In genomic region chr9:129697111-129697955, GRCh38 we compare ENCODE assay signal across 9 cellular contexts. TPM values are rescaled to one million over a fixed set of nuclear protein-coding genes. Genes with fewer than 3 reads are reported as not detected.
DNase-seq lines count a peak whose midpoint lies in the region; ATAC-seq and TF ChIP-seq lines count a peak whose summit lies in the region.
"Had no signal": no experiment of that assay in that cellular context is flagged by ENCODE, and none has a peak within 500 bp of the region (broad histone marks: within the 10 kb centered on the region; RNA-seq: fewer than 3 reads in every experiment).

No MANE protein-coding gene starts in this region.

- peak in 3 of 4 experiments; percentile 29 to 66 (median 48) for ATAC-seq in T-cell (replicated peaks in 1 of 4)
- peak; percentile 35 for ATAC-seq in stimulated activated memory B cell treated with anti-CD40 and anti-IgM and Interleukin-4, amounts not matched to agents 10 μg/mL and 1 μg/mL and 100 μg/mL, for 72 hours
- no peak for ATAC-seq in HG03442 (IDR thresholded peaks at IDR 0.05; ENCODE audit: unreplicated experiment)

- H4K91ac ChIP-seq in mesenchymal stem cell (ENCODE audit: low read length): peak overlapping the region; percentile 93

- H3K4me3 ChIP-seq in HAP-1 (peak overlapping the region; percentile 13; the same call in 1 of the 2 replicates), colonic mucosa (peak overlapping the region; percentile 26), mesenchymal stem cell (ENCODE audit: insufficient read depth in 1 of 2, low read depth in 1 of 2, low read length in 2 of 2) (peak overlapping the region; percentile 45 to 69)

- intact Hi-C loops in colonic mucosa (cut with DNase I) (no loop called here), CD14-positive monocyte (cut with micrococcal nuclease) (no loop called here)

- H2BK5ac ChIP-seq in mesenchymal stem cell (ENCODE audit: low read depth, low read length, poor library complexity, severe bottlenecking): no peak overlapping the region

- H3K9me3 Mint-ChIP-seq in T-cell (no peaks in the 10 kb centered on the region), CD14-positive monocyte (peaks cover 0 to 4% (median 0%) of the 10 kb centered on the region in 7 donors)
- H3K9me3 Mint-ChIP-seq in stimulated activated memory B cell treated with anti-CD40 and anti-IgM and Interleukin-4, amounts not matched to agents 10 μg/mL and 1 μg/mL and 100 μg/mL, for 72 hours: peaks cover 3% of the 10 kb centered on the region

- DNase-seq in HAP-1 (ENCODE audit: low spot score in 2 of 2) (peak in 1 of 2 experiments; percentile 53), T-cell (no peak), colonic mucosa (peak; percentile 43), mesenchymal stem cell (peak; percentile 84), CD14-positive monocyte (ENCODE audit: low spot score) (no peak), NCI-H1694 (lab: John Stamatoyannopoulos, UW) (no peak)

- peak overlapping the region; percentile 94 for H2BK120ac ChIP-seq in mesenchymal stem cell (ENCODE audit: low read depth, low read length)

- H2AFZ ChIP-seq in mesenchymal stem cell (ENCODE audit: low read depth, low read length): peak overlapping the region; percentile 62

- no peaks in the 10 kb centered on the region for H3K9me3 ChIP-seq in HAP-1
- H3K9me3 ChIP-seq in colonic mucosa: no peaks in the 10 kb centered on the region
- no peaks in the 10 kb centered on the region for H3K9me3 ChIP-seq in mesenchymal stem cell (ENCODE audit: control insufficient read depth, low read length)

- no peaks in the 10 kb centered on the region for H3K36me3 Mint-ChIP-seq in T-cell
- H3K36me3 Mint-ChIP-seq in stimulated activated memory B cell treated with anti-CD40 and anti-IgM and Interleukin-4, amounts not matched to agents 10 μg/mL and 1 μg/mL and 100 μg/mL, for 72 hours: no peaks in the 10 kb centered on the region
- no peaks in the 10 kb centered on the region for H3K36me3 Mint-ChIP-seq in CD14-positive monocyte
- H3K36me3 Mint-ChIP-seq: IgD-negative memory B cell had no signal

- H3K4me3 Mint-ChIP-seq in T-cell (peak overlapping the region in 2 of 3 donors; percentile 45 to 70), CD14-positive monocyte (peak overlapping the region in 1 of 2 donors; percentile 85)
- H3K4me3 Mint-ChIP-seq in stimulated activated memory B cell treated with anti-CD40 and anti-IgM and Interleukin-4, amounts not matched to agents 10 μg/mL and 1 μg/mL and 100 μg/mL, for 72 hours: peak overlapping the region; percentile 36

- H3K36me3 ChIP-seq in HAP-1 (replicated peaks): no peaks in the 10 kb centered on the region
- no peaks in the 10 kb centered on the region for H3K36me3 ChIP-seq in colonic mucosa
- H3K36me3 ChIP-seq in mesenchymal stem cell (ENCODE audit: control insufficient read depth in 1 of 2, insufficient read depth in 2 of 2, low read depth in 1 of 2, low read length in 2 of 2): peaks cover 0 to 12% of the 10 kb centered on the region in 2 experiments

- H3K14ac ChIP-seq in mesenchymal stem cell (ENCODE audit: low read length in 2 of 2): peak overlapping the region in 1 of 2 experiments; percentile 90

- peak overlapping the region; percentile 70 to 89 for H3K4ac ChIP-seq in mesenchymal stem cell (ENCODE audit: low read depth in 1 of 2, low read length in 2 of 2)

- H2BK12ac ChIP-seq in mesenchymal stem cell (ENCODE audit: low read length in 2 of 2): peak overlapping the region; percentile 88 to 92

- H3K18ac ChIP-seq in mesenchymal stem cell (ENCODE audit: low read depth in 1 of 2, low read length in 2 of 2): peak overlapping the region; percentile 73 to 91

- POLR2A ChIA-PET in T-cell (lab: Charles Lee): interaction anchor here in 1 of 2 donors (0.6 kb wide), 1 partner anchor 237 kb away, joined by 4 read pairs; no protein-coding TSS in a partner anchor

- H4K8ac ChIP-seq in mesenchymal stem cell (ENCODE audit: low read length): peak overlapping the region; percentile 98

- CTCF ChIA-PET in T-cell (lab: Charles Lee): interaction anchor here in 1 of 2 donors (0.6 kb wide), 1 partner anchor 8 kb away, joined by 4 read pairs; no protein-coding TSS in a partner anchor

- no peak for TF ChIP-seq CTCF in colonic mucosa (IDR thresholded peaks at IDR 0.05)
- TF ChIP-seq CTCF in CD14-positive monocyte (IDR thresholded peaks at IDR 0.05): no peak

- no peak overlapping the region for H3K23ac ChIP-seq in mesenchymal stem cell (ENCODE audit: low read length in 2 of 2)

- WGBS in mesenchymal stem cell: 1% methylated on average over 54 of the region's 76 CpGs

- H3K4me1 ChIP-seq in HAP-1: peaks cover 9% of the 10 kb centered on the region
- peaks cover 2% of the 10 kb centered on the region for H3K4me1 ChIP-seq in colonic mucosa
- H3K4me1 ChIP-seq in mesenchymal stem cell (ENCODE audit: control insufficient read depth, insufficient read depth, low read depth, low read length): peaks cover 13% of the 10 kb centered on the region

- in situ Hi-C loops in HAP-1 (cut with MboI; ENCODE audit: low sequenced_read_pairs): no loop called here

- H3K27me3 Mint-ChIP-seq in T-cell: peaks cover 32 to 55% of the 10 kb centered on the region in 2 donors
- H3K27me3 Mint-ChIP-seq in stimulated activated memory B cell treated with anti-CD40 and anti-IgM and Interleukin-4, amounts not matched to agents 10 μg/mL and 1 μg/mL and 100 μg/mL, for 72 hours: peaks cover 67% of the 10 kb centered on the region
- peaks cover 53 to 78% (median 55%) of the 10 kb centered on the region in 3 donors for H3K27me3 Mint-ChIP-seq in CD14-positive monocyte (ENCODE audit: low read depth in 3 of 3)

- H3K27me3 ChIP-seq in HAP-1 (ENCODE audit: low read depth): no peaks in the 10 kb centered on the region
- H3K27me3 ChIP-seq in colonic mucosa: peaks cover 20% of the 10 kb centered on the region
- peaks cover 0 to 65% of the 10 kb centered on the region in 2 experiments for H3K27me3 ChIP-seq in mesenchymal stem cell (ENCODE audit: control insufficient read depth in 1 of 2, insufficient read depth in 1 of 2, low read length in 2 of 2)

- H2AK5ac ChIP-seq in mesenchymal stem cell (ENCODE audit: low read length, severe bottlenecking): no peak overlapping the region

- H3K9ac ChIP-seq in colonic mucosa (ENCODE audit: low read depth in 2 of 2, low read length in 2 of 2) (peak overlapping the region; percentile 40 to 60), mesenchymal stem cell (ENCODE audit: low read length) (peak overlapping the region; percentile 97)

- peak overlapping the region; percentile 79 for H3K4me2 ChIP-seq in mesenchymal stem cell (ENCODE audit: low read length, poor library complexity, severe bottlenecking)

- H3K27ac Mint-ChIP-seq in T-cell (peak overlapping the region in 1 of 2 donors; percentile 36), CD14-positive monocyte (no peak overlapping the region)
- peak overlapping the region; percentile 49 for H3K27ac Mint-ChIP-seq in stimulated activated memory B cell treated with anti-CD40 and anti-IgM and Interleukin-4, amounts not matched to agents 10 μg/mL and 1 μg/mL and 100 μg/mL, for 72 hours
- H3K27ac Mint-ChIP-seq: IgD-negative memory B cell had no signal

- H2BK15ac ChIP-seq in mesenchymal stem cell (ENCODE audit: low read depth, poor library complexity, severe bottlenecking): peak overlapping the region; percentile 92

- no peaks in the 10 kb centered on the region for H3K79me1 ChIP-seq in mesenchymal stem cell (replicated peaks; ENCODE audit: low read length, poor library complexity, severe bottlenecking)

- peaks cover 3 to 5% (median 5%) of the 10 kb centered on the region in 3 donors for H3K4me1 Mint-ChIP-seq in T-cell
- H3K4me1 Mint-ChIP-seq in stimulated activated memory B cell treated with anti-CD40 and anti-IgM and Interleukin-4, amounts not matched to agents 10 μg/mL and 1 μg/mL and 100 μg/mL, for 72 hours: peaks cover 5% of the 10 kb centered on the region
- H3K4me1 Mint-ChIP-seq in CD14-positive monocyte: peaks cover 5% of the 10 kb centered on the region

- H3K27ac ChIP-seq in colonic mucosa (peak overlapping the region; percentile 36), mesenchymal stem cell (ENCODE audit: low read length, poor library complexity, severe bottlenecking) (no peak overlapping the region)

RNA-seq across cellular contexts. Expression of gene PRRX2, which starts 31.9 kb away (rescaled TPM):
- total RNA-seq in T-cell (under 1 TPM in 1 of 5 donors, not detected in 4; 0.26 TPM), colonic mucosa (under 1 TPM; 0.64 to 0.85 TPM)
- polyA plus RNA-seq in mesenchymal stem cell (2013, experiment 1 of 2): 19.5 TPM
- polyA plus RNA-seq in mesenchymal stem cell (2013, experiment 2 of 2): 20.1 TPM
- polyA plus RNA-seq in CD14-positive monocyte: not detected
- polyA plus RNA-seq: IgD-negative memory B cell had no signal

RNA-seq across cellular contexts. Expression of gene ASB6, which starts 55.4 kb away (rescaled TPM):
- total RNA-seq in T-cell: 10 to 100 TPM; 28.3 to 35.2 (median 30.8) TPM
- total RNA-seq in colonic mucosa: 10 to 100 TPM; 15.8 to 18.5 TPM
- 11.6 TPM for polyA plus RNA-seq in mesenchymal stem cell (2013, experiment 1 of 2)
- 11.6 TPM for polyA plus RNA-seq in mesenchymal stem cell (2013, experiment 2 of 2)
- 10 to 100 TPM in 1 of 2 donors, 1 to 10 TPM in 1; 8.1 to 10.1 TPM for polyA plus RNA-seq in CD14-positive monocyte

RNA-seq across cellular contexts. Expression of gene PTGES, which starts 55.5 kb away (rescaled TPM):
- total RNA-seq in T-cell (not detected), colonic mucosa (1 to 10 TPM; 2.6 to 5.1 TPM)
- polyA plus RNA-seq in mesenchymal stem cell (2013, experiment 1 of 2): 9.1 TPM
- polyA plus RNA-seq in mesenchymal stem cell (2013, experiment 2 of 2): 8.7 TPM
- under 1 TPM; 0.29 to 0.84 TPM for polyA plus RNA-seq in CD14-positive monocyte
- polyA plus RNA-seq: IgD-negative memory B cell had no signal

Comparison
In these comparisons a context has a peak if more than half of its experiments do, and no peak if none do; other contexts are left out.
1. DNase-seq: peak in colonic mucosa (single experiment) and mesenchymal stem cell (single experiment); none in T-cell (0 of 34), CD14-positive monocyte (single experiment) and NCI-H1694 (single experiment).
2. Peak in every context shown above with its lines, with median percentiles within 50 percentile points of each other: H3K4me3 ChIP-seq.